Comparison of ENCODE assay signal across 24 cellular contexts in genomic region chr2:139544452-139544851, GRCh38.
"Had no signal": no experiment of that assay in that cellular context is flagged by ENCODE, and none has a peak within 500 bp of the region (broad histone marks: within the 10 kb centered on the region; RNA-seq: fewer than 3 reads in every experiment).

No MANE protein-coding gene starts in this region.

- H3K4me3 ChIP-seq: esophagus muscularis mucosa, gastrocnemius medialis, heart right ventricle, left ventricle myocardium inferior, lower lobe of right lung, pancreas, stomach, thoracic aorta had no signal

- H3K27ac Mint-ChIP-seq: memory B cell, naive B cell, nephron, progenitor cell of endocrine pancreas had no signal

- H3K36me3 Mint-ChIP-seq: memory B cell, naive B cell had no signal

- DNase-seq: effector memory CD4-positive, alpha-beta T cell; gastrocnemius medialis; heart right ventricle; hypothalamus; kidney; left cardiac atrium; left ventricle myocardium inferior; lower lobe of right lung; naive B cell; occipital lobe; pancreas; right cardiac atrium; small intestine; stimulated activated CD4-positive, alpha-beta T cell treated with anti-CD3 and anti-CD28 coated beads, Interleukin-12 subunit alpha, Interleukin-12 subunit beta, amount 100 ng/mL, for 4 hours; stimulated activated naive CD4-positive, alpha-beta T cell; stomach; substantia nigra; trophoblast cell had no signal

- H3K4me3 Mint-ChIP-seq: memory B cell, naive B cell, nephron had no signal

- H3K9me3 ChIP-seq: esophagus muscularis mucosa, gastrocnemius medialis, left ventricle myocardium inferior, lower lobe of right lung, pancreas, stomach, thoracic aorta had no signal

- H3K36me3 ChIP-seq: esophagus muscularis mucosa, gastrocnemius medialis, heart right ventricle, left ventricle myocardium inferior, lower lobe of right lung, pancreas, stomach, thoracic aorta had no signal

- H3K4me1 ChIP-seq: esophagus muscularis mucosa, gastrocnemius medialis, heart right ventricle, left ventricle myocardium inferior, lower lobe of right lung, pancreas, stomach had no signal

- H3K27me3 ChIP-seq: esophagus muscularis mucosa, gastrocnemius medialis, heart right ventricle, pancreas, stomach had no signal

- H3K27me3 Mint-ChIP-seq: memory B cell, naive B cell, progenitor cell of endocrine pancreas had no signal

- H3K27ac ChIP-seq: epithelial cell of prostate, esophagus muscularis mucosa, gastrocnemius medialis, heart right ventricle, left ventricle myocardium inferior, lower lobe of right lung, pancreas, stomach, thoracic aorta had no signal

- ATAC-seq: gastrocnemius medialis, heart right ventricle, left cardiac atrium, lower lobe of right lung, pancreas, right cardiac atrium had no signal

- H3K4me1 Mint-ChIP-seq: memory B cell, naive B cell, nephron had no signal
